In genomic region chr3:11238057-11238456, GRCh38 we compare ENCODE assay signal across 12 cellular contexts. TPM values are rescaled to one million over a fixed set of nuclear protein-coding genes. Genes with fewer than 3 reads are reported as not detected.
DNase-seq lines count a peak whose midpoint lies in the region; ATAC-seq and TF ChIP-seq lines count a peak whose summit lies in the region.
"Had no signal": no experiment of that assay in that cellular context is flagged by ENCODE, and none has a peak within 500 bp of the region (broad histone marks: within the 10 kb centered on the region; RNA-seq: fewer than 3 reads in every experiment).

No MANE protein-coding gene starts in this region.

- H3K4me1 ChIP-seq in IMR-90 (ENCODE audit: control insufficient read depth, insufficient read depth, low read length): peaks cover 5% of the 10 kb centered on the region
- H3K4me1 ChIP-seq in left lung: no peaks in the 10 kb centered on the region
- no peaks in the 10 kb centered on the region for H3K4me1 ChIP-seq in A673 (ENCODE audit: insufficient read depth, low read length, poor library complexity, severe bottlenecking)
- no peaks in the 10 kb centered on the region; the same call in 1 of the 2 replicates for H3K4me1 ChIP-seq in GM23338 (ENCODE audit: insufficient read depth)
- H3K4me1 ChIP-seq: gastrocnemius medialis had no signal

- TF ChIP-seq CTCF in BJ (IDR thresholded peaks at IDR 0.05; ENCODE audit: insufficient read depth, low read depth, low read length) (no peak), IMR-90 (conservative IDR thresholded peaks at IDR 0.05; ENCODE audit: low read depth, low read length) (no peak), left lung (IDR thresholded peaks at IDR 0.05) (no peak), A673 (conservative IDR thresholded peaks at IDR 0.05; ENCODE audit: low read depth, low read length) (no peak), GM23338 (conservative IDR thresholded peaks at IDR 0.05; ENCODE audit: low read depth in 2 of 2) (no peak)

- H2AFZ ChIP-seq in IMR-90 (replicated peaks; ENCODE audit: low read length, poor library complexity) (no peak overlapping the region), GM23338 (no peak overlapping the region)

- H3K9ac ChIP-seq in IMR-90 (ENCODE audit: low read depth, low read length): peak overlapping the region; percentile 53

- H4K91ac ChIP-seq in IMR-90 (ENCODE audit: insufficient read depth, low read depth, low read length): peak overlapping the region; percentile 77; the same call in 1 of the 2 replicates

- peak overlapping the region; percentile 74 for H4K5ac ChIP-seq in IMR-90 (ENCODE audit: low read depth, low read length)

- peak overlapping the region; percentile 89 for H2BK120ac ChIP-seq in IMR-90 (ENCODE audit: low read depth, low read length)

- H3K9me1 ChIP-seq in IMR-90 (ENCODE audit: insufficient read depth, low read length): peaks cover 8% of the 10 kb centered on the region; the same call in 1 of the 2 replicates

- no peak overlapping the region for H2BK15ac ChIP-seq in IMR-90 (ENCODE audit: low read depth, low read length)

- no peak overlapping the region; the same call in 1 of the 2 replicates for H3K23ac ChIP-seq in IMR-90 (ENCODE audit: low read depth, low read length)

- CTCF ChIA-PET in BJ (lab: Yijun Ruan, JAX): interaction anchor here (0.8 to 2.6 kb wide), 3 partner anchors 27 to 97 kb away, joined by 3 to 24 read pairs (median 4); no protein-coding TSS in a partner anchor
- CTCF ChIA-PET in IMR-90 (lab: Yijun Ruan, JAX): interaction anchor here (1.0 to 1.3 kb wide), 2 partner anchors 50 to 178 kb away, joined by 3 to 4 read pairs; no protein-coding TSS in a partner anchor
- CTCF ChIA-PET in A673 (lab: Charles Lee): interaction anchor here (0.7 kb wide), 1 partner anchor 79 kb away, joined by 8 read pairs; no protein-coding TSS in a partner anchor

- H3K27ac ChIP-seq in IMR-90 (ENCODE audit: insufficient read depth, low read length) (peak overlapping the region; percentile 74), left lung (peak overlapping the region in 1 of 2 donors; percentile 9), A673 (ENCODE audit: low read depth, low read length, poor library complexity, severe bottlenecking) (no peak overlapping the region), GM23338 (ENCODE audit: low read depth) (no peak overlapping the region)
- H3K27ac ChIP-seq: gastrocnemius medialis had no signal

- no TSS peak for BruUV-seq in IMR-90 (replicated peaks; lab: Mats Ljungman, UMichigan)
- no TSS peak for BruUV-seq in A673 (replicated peaks; lab: Mats Ljungman, UMichigan)

- in situ Hi-C loops in IMR-90 (cut with MboI; ENCODE audit: low sequenced_read_pairs): no loop called here

- peak overlapping the region; percentile 59 for H3K4me3 Mint-ChIP-seq in activated naive CD8-positive, alpha-beta T cell treated with anti-CD3 and anti-CD28 coated beads, Interleukin-2, amount 50 U/mL, for 24 hours
- no peak overlapping the region for H3K4me3 Mint-ChIP-seq in GM23338
- H3K4me3 Mint-ChIP-seq: naive thymus-derived CD8-positive, alpha-beta T cell had no signal

- H2AK9ac ChIP-seq in IMR-90 (replicated peaks; ENCODE audit: low read depth, low read length, poor library complexity): peak overlapping the region; percentile 22

- no peaks in the 10 kb centered on the region for H3K36me3 ChIP-seq in BJ (ENCODE audit: control insufficient read depth, insufficient read depth, low read length)
- H3K36me3 ChIP-seq in IMR-90 (ENCODE audit: control insufficient read depth, insufficient read depth, low read length): peaks cover 5% of the 10 kb centered on the region; the same call in 1 of the 2 replicates
- no peaks in the 10 kb centered on the region for H3K36me3 ChIP-seq in left lung
- H3K36me3 ChIP-seq in A673 (ENCODE audit: insufficient read depth, low read length, poor library complexity, severe bottlenecking): no peaks in the 10 kb centered on the region
- no peaks in the 10 kb centered on the region for H3K36me3 ChIP-seq in GM23338 (ENCODE audit: insufficient read depth)
- H3K36me3 ChIP-seq: gastrocnemius medialis had no signal

- no peak for TF ChIP-seq POLR2A in IMR-90 (IDR thresholded peaks at IDR 0.05; ENCODE audit: low read depth, low read length)

- peaks cover 5% of the 10 kb centered on the region for H3K27me3 Mint-ChIP-seq in activated naive CD8-positive, alpha-beta T cell treated with anti-CD3 and anti-CD28 coated beads, Interleukin-2, amount 50 U/mL, for 24 hours
- H3K27me3 Mint-ChIP-seq in GM23338 (ENCODE audit: insufficient read depth, low read depth, poor library complexity): no peaks in the 10 kb centered on the region

- peak overlapping the region; percentile 98 for H3K27ac Mint-ChIP-seq in activated naive CD8-positive, alpha-beta T cell treated with anti-CD3 and anti-CD28 coated beads, Interleukin-2, amount 50 U/mL, for 24 hours
- no peak overlapping the region for H3K27ac Mint-ChIP-seq in GM23338

- peak overlapping the region; percentile 47 for H3K56ac ChIP-seq in IMR-90 (ENCODE audit: extremely low read depth, insufficient read depth, low read length)

- H4K20me1 ChIP-seq in IMR-90 (ENCODE audit: insufficient read depth, low read length): peaks cover 3% of the 10 kb centered on the region; the same call in 1 of the 2 replicates
- no peaks in the 10 kb centered on the region for H4K20me1 ChIP-seq in GM23338 (replicated peaks; ENCODE audit: insufficient read depth)

- no peaks in the 10 kb centered on the region for H3K9me2 ChIP-seq in GM23338 (ENCODE audit: insufficient read depth)

- peaks cover 22% of the 10 kb centered on the region for H3K9me3 Mint-ChIP-seq in activated naive CD8-positive, alpha-beta T cell treated with anti-CD3 and anti-CD28 coated beads, Interleukin-2, amount 50 U/mL, for 24 hours
- H3K9me3 Mint-ChIP-seq in GM23338: no peaks in the 10 kb centered on the region; the same call in 2 of the 3 replicates

- H3K79me1 ChIP-seq in IMR-90 (ENCODE audit: low read depth in 1 of 2, low read length in 2 of 2): peaks cover 11 to 41% of the 10 kb centered on the region in 2 experiments

- intact Hi-C loops in IMR-90 (cut with micrococcal nuclease) (loop anchor here (2.0 to 5.0 kb wide), 3 partner anchors 51 to 94 kb away; partner anchors contain the start of gene HRH1), left lung (cut with DNase I) (no loop called here), A673 (cut with micrococcal nuclease; ENCODE audit: unreplicated experiment) (no loop called here)

- H3K18ac ChIP-seq in IMR-90 (ENCODE audit: low read depth, low read length): peak overlapping the region; percentile 80

- no peak overlapping the region; the same call in 1 of the 2 replicates for H3K14ac ChIP-seq in IMR-90 (replicated peaks; ENCODE audit: low read depth, low read length)

- ATAC-seq in IMR-90 (ENCODE audit: low read depth) (peak; percentile 82), left lung (peak; percentile 44), GM23338 (no peak), HG02938 (IDR thresholded peaks at IDR 0.05; ENCODE audit: unreplicated experiment) (no peak), HG03280 (IDR thresholded peaks at IDR 0.05; ENCODE audit: unreplicated experiment) (no peak)
- peak; percentile 38 for ATAC-seq in activated naive CD8-positive, alpha-beta T cell treated with anti-CD3 and anti-CD28 coated beads, Interleukin-2, amount 50 U/mL, for 24 hours
- ATAC-seq: gastrocnemius medialis; naive thymus-derived CD8-positive, alpha-beta T cell had no signal

- no peaks in the 10 kb centered on the region for H3K27me3 ChIP-seq in BJ (ENCODE audit: control insufficient read depth, insufficient read depth, low read length)
- no peaks in the 10 kb centered on the region for H3K27me3 ChIP-seq in IMR-90 (ENCODE audit: control insufficient read depth, insufficient read depth, low read length)
- H3K27me3 ChIP-seq in left lung: no peaks in the 10 kb centered on the region
- no peaks in the 10 kb centered on the region for H3K27me3 ChIP-seq in A673 (replicated peaks; ENCODE audit: insufficient read depth, low read depth, low read length, poor library complexity)
- H3K27me3 ChIP-seq in GM23338 (ENCODE audit: insufficient read depth): no peaks in the 10 kb centered on the region

- H3K9me3 ChIP-seq in IMR-90 (ENCODE audit: control insufficient read depth, insufficient read depth, low read length) (no peaks in the 10 kb centered on the region; the same call in 1 of the 2 replicates), left lung (no peaks in the 10 kb centered on the region), A673 (ENCODE audit: low read depth, low read length, poor library complexity, severe bottlenecking) (no peaks in the 10 kb centered on the region)
- H3K9me3 ChIP-seq: gastrocnemius medialis had no signal

- H2AK5ac ChIP-seq in IMR-90 (ENCODE audit: low read depth, low read length): peak overlapping the region; percentile 71; the same call in 1 of the 2 replicates

- H3K36me3 Mint-ChIP-seq in activated naive CD8-positive, alpha-beta T cell treated with anti-CD3 and anti-CD28 coated beads, Interleukin-2, amount 50 U/mL, for 24 hours (ENCODE audit: low read depth): peaks cover 9% of the 10 kb centered on the region
- no peaks in the 10 kb centered on the region for H3K36me3 Mint-ChIP-seq in GM23338 (ENCODE audit: low read depth)
- H3K36me3 Mint-ChIP-seq: naive thymus-derived CD8-positive, alpha-beta T cell had no signal

- H4K8ac ChIP-seq in IMR-90 (ENCODE audit: low read depth in 2 of 2, low read length in 2 of 2): peak overlapping the region in 1 of 2 experiments; percentile 95; a peak in 3 of 4 replicates

- peak; percentile 88 for DNase-seq in BJ (ENCODE audit: low read depth)
- peak; percentile 95 for DNase-seq in IMR-90
- DNase-seq in activated naive CD8-positive, alpha-beta T cell treated with anti-CD3 and anti-CD28 coated beads, Interleukin-2, amount 50 U/mL, for 24 hours: peak; percentile 17
- DNase-seq in left lung: no peak
- DNase-seq in A673 (ENCODE audit: low spot score): no peak
- DNase-seq in GM23338 (ENCODE audit: low spot score): no peak
- DNase-seq: gastrocnemius medialis; naive thymus-derived CD8-positive, alpha-beta T cell; NCI-H1436; SIG-M5 had no signal

- dilution Hi-C loops in IMR-90 (cut with HindIII; ENCODE audit: low sequenced_read_pairs, unreplicated experiment): no loop called here

- TF ChIP-seq RAD21 in IMR-90 (IDR thresholded peaks at IDR 0.05; ENCODE audit: low read length): no peak

- peak overlapping the region; percentile 78 for H3K4me2 ChIP-seq in IMR-90 (ENCODE audit: low read depth, low read length)
- no peak overlapping the region for H3K4me2 ChIP-seq in GM23338

- peaks cover 51% of the 10 kb centered on the region for H3K4me1 Mint-ChIP-seq in activated naive CD8-positive, alpha-beta T cell treated with anti-CD3 and anti-CD28 coated beads, Interleukin-2, amount 50 U/mL, for 24 hours
- H3K4me1 Mint-ChIP-seq in GM23338: peaks cover 6% of the 10 kb centered on the region; the same call in 1 of the 3 replicates

- no peaks in the 10 kb centered on the region for H3K79me2 ChIP-seq in GM23338 (replicated peaks; ENCODE audit: insufficient read depth)

- WGBS in IMR-90 (ENCODE audit: extremely low coverage in 2 of 2, insufficient read length in 1 of 2), 2 experiments: no CpG with 5 or more reads among the region's 3 CpGs

- no peaks in the 10 kb centered on the region for H3F3A ChIP-seq in GM23338 (replicated peaks; ENCODE audit: low read depth)

- POLR2A ChIA-PET in BJ (lab: Charles Lee) (interaction anchor here (0.6 to 1.0 kb wide), 2 partner anchors 34 to 400 kb away, joined by 4 read pairs; partner anchors contain the start of gene ATG7), IMR-90 (lab: Charles Lee; ENCODE audit: unreplicated experiment) (interaction anchor here (0.6 kb wide), 1 partner anchor 41 kb away, joined by 5 read pairs; no protein-coding TSS in a partner anchor), A673 (lab: Charles Lee; ENCODE audit: low non-redundant PET) (interaction anchor here (0.6 kb wide), 1 partner anchor 85 kb away, joined by 3 read pairs; no protein-coding TSS in a partner anchor)

- H3K4me3 ChIP-seq in BJ (ENCODE audit: low read depth, low read length) (no peak overlapping the region), IMR-90 (ENCODE audit: insufficient read depth, low read depth, low read length) (no peak overlapping the region), left lung (no peak overlapping the region), A673 (ENCODE audit: low read depth, low read length, poor library complexity, severe bottlenecking) (no peak overlapping the region), GM23338 (no peak overlapping the region)
- H3K4me3 ChIP-seq: gastrocnemius medialis had no signal

- H3K4ac ChIP-seq in IMR-90 (ENCODE audit: low read depth, low read length): peak overlapping the region; percentile 89

- H2BK20ac ChIP-seq in IMR-90 (ENCODE audit: low read depth, low read length): peak overlapping the region; percentile 93; the same call in 1 of the 2 replicates

- H2BK5ac ChIP-seq in IMR-90 (ENCODE audit: low read depth, low read length, poor library complexity, severe bottlenecking): peak overlapping the region; percentile 99

RNA-seq across cellular contexts. Expression of gene ATG7, which starts 34.1 kb away (rescaled TPM):
- polyA plus RNA-seq in BJ (2011; rRNA removed) (26.2 and 32.6 TPM in 2 replicates), IMR-90 (2012; rRNA removed) (15.6 and 17.0 TPM in 2 replicates), GM23338 (2016; fragmentation: Nextera tagmentation; extraction: Ambion mirVana) (16.0 and 16.2 TPM in 2 replicates)
- 41.5 and 70.9 TPM in 2 replicates for polyA minus RNA-seq in BJ (2011; rRNA and poly(A)+ RNA removed)
- total RNA-seq in IMR-90 (2012; rRNA removed) (51.4 and 65.3 TPM in 2 replicates), left lung (10 to 100 TPM; 41.9 to 73.3 TPM), A673 (2021) (30.9 and 33.8 TPM in 2 replicates)
- 9.5 and 17.9 TPM in 2 replicates for polyA plus RNA-seq in IMR-90 (2012; cell fraction: cytosol; rRNA removed)
- polyA plus RNA-seq in IMR-90 (2012; cell fraction: nucleus; rRNA removed; ENCODE audit: low replicate concordance): 21.1 and 54.1 TPM in 2 replicates
- 16.0 and 36.7 TPM in 2 replicates for total RNA-seq in GM23338 (2014; rRNA removed; shearing (Covaris generic))

Comparison
In these comparisons a context has a peak if more than half of its experiments do, and no peak if none do; other contexts are left out.
1. DNase-seq: peak in BJ (single experiment), IMR-90 (single experiment) and activated naive CD8-positive, alpha-beta T cell treated with anti-CD3 and anti-CD28 coated beads, Interleukin-2, amount 50 U/mL, for 24 hours (single experiment); none in left lung (0 of 2), A673 (single experiment) and GM23338 (single experiment).
2. ATAC-seq: peak in IMR-90 (single experiment), activated naive CD8-positive, alpha-beta T cell treated with anti-CD3 and anti-CD28 coated beads, Interleukin-2, amount 50 U/mL, for 24 hours (single experiment) and left lung (single experiment); none in GM23338 (single experiment), HG02938 (single experiment) and HG03280 (single experiment).